9 cellular contexts compared by ENCODE assay signal in the genomic region with DNA sequence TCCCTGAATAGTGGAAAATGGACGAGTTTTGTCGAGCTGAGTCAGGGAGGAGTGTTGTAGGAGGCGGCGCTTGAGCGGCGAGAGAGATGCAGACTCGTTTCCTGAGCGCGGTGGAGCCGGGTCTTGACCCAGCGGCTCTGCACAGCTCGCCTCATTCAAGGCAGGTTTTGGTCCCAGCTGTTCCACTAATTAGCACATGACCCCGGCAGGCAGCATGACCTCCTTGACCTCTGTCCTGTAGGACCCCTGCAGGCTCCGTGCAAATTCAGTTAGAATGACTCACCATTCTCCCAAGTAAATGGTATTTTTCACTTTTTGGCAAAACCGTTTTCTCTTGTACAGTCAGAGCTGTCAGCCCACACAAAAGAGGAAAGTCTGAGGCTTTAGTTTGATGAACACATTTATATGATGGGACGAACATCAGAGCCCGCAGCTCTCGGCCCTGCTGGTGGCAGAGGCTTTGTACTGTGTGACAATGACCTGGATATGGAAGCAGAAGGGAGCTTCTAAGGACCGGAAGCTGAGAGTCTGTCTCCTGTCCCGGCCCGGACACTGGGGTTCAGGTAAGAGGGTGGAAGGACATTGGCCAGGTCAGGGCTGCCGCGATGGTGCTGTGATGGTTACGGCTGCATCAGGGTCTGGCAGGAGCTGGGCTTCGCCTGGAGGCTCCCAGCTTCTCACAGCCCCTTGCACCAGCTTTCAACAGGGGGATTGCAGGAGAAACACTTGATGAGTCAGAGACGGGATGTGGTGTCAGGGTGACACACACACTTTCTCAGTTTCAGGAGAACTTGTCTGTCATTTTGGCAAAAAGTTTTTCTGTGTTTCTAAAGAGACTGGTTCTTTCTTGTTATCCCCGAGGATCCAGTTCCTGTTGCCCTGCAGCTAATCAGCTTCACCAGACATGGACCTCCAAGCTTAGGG. TPM values are rescaled to one million over a fixed set of nuclear protein-coding genes. Genes with fewer than 3 reads are reported as not detected.
DNase-seq lines count a peak whose midpoint lies in the region; ATAC-seq and TF ChIP-seq lines count a peak whose summit lies in the region.
"Had no signal": no experiment of that assay in that cellular context is flagged by ENCODE, and none has a peak within 500 bp of the region (broad histone marks: within the 10 kb centered on the region; RNA-seq: fewer than 3 reads in every experiment).

No MANE protein-coding gene starts in this region.

- peaks cover 3% of the 10 kb centered on the region for H3K27me3 Mint-ChIP-seq in CD8-positive, alpha-beta T cell (ENCODE audit: low read depth)

- H3K27ac Mint-ChIP-seq in CD8-positive, alpha-beta T cell: peak overlapping the region; percentile 60

- no peaks in the 10 kb centered on the region for H3K36me3 Mint-ChIP-seq in CD8-positive, alpha-beta T cell

- H3K27me3 ChIP-seq in CD8-positive, alpha-beta T cell (ENCODE audit: insufficient read depth, low read length): no peaks in the 10 kb centered on the region

- no peaks in the 10 kb centered on the region for H3K36me3 ChIP-seq in CD8-positive, alpha-beta T cell (ENCODE audit: insufficient read depth, low read length)

- POLR2A ChIA-PET in CD8-positive, alpha-beta T cell (lab: Charles Lee): interaction anchor here (0.6 kb wide), 1 partner anchor 141 kb away, joined by 3 read pairs; no protein-coding TSS in a partner anchor

- no peak overlapping the region for H3K27ac ChIP-seq in CD8-positive, alpha-beta T cell (ENCODE audit: low read depth, low read length)

- CTCF ChIA-PET in CD8-positive, alpha-beta T cell (lab: Charles Lee): interaction anchor here (1.6 kb wide), 1 partner anchor 28 kb away, joined by 6 read pairs; no protein-coding TSS in a partner anchor

- ATAC-seq in CD8-positive, alpha-beta T cell: peak; percentile 63
- no peak for ATAC-seq in GM19328 (IDR thresholded peaks at IDR 0.05; ENCODE audit: unreplicated experiment)

- peak overlapping the region; percentile 69 for H3K4me3 Mint-ChIP-seq in CD8-positive, alpha-beta T cell

- TF ChIP-seq CTCF in CD8-positive, alpha-beta T cell (IDR thresholded peaks at IDR 0.05): no peak
- TF ChIP-seq CTCF in HFF-Myc (IDR thresholded peaks at IDR 0.05; ENCODE audit: low read depth, low read length, missing control alignments) (no peak), GM20000 (IDR thresholded peaks at IDR 0.05; ENCODE audit: extremely low read depth, missing control alignments) (no peak)

- DNase-seq in CD8-positive, alpha-beta T cell: peak in 2 of 7 experiments; percentile 29 to 55
- DNase-seq in HFF-Myc (ENCODE audit: extremely low read depth, low read depth): peak; percentile 1
- peak; percentile 57 to 62 for DNase-seq in activated T-cell treated with anti-CD3 and anti-CD28 coated beads, Interleukin-2, amount 50 U/mL, for 48 hours
- DNase-seq in islet precursor cell: peak; percentile 82
- DNase-seq in NCI-H1930 (lab: John Stamatoyannopoulos, UW): no peak
- DNase-seq in GM20000 (ENCODE audit: low spot score): no peak
- DNase-seq in DMS153 treated with DMSO at 0.1 percent for 48 hours (lab: John Stamatoyannopoulos, UW; ENCODE audit: unreplicated experiment): no peak
- DNase-seq: NCI-H1092 had no signal

- peaks cover 2% of the 10 kb centered on the region for H3K4me1 Mint-ChIP-seq in CD8-positive, alpha-beta T cell (ENCODE audit: low read depth)

- no peaks in the 10 kb centered on the region for H3K9me3 Mint-ChIP-seq in CD8-positive, alpha-beta T cell

- intact Hi-C loops in CD8-positive, alpha-beta T cell (cut with DNase I, micrococcal nuclease): no loop called here

- no peaks in the 10 kb centered on the region for H3K9me3 ChIP-seq in CD8-positive, alpha-beta T cell (ENCODE audit: low read length)

- no peaks in the 10 kb centered on the region for H3K4me1 ChIP-seq in CD8-positive, alpha-beta T cell (ENCODE audit: insufficient read depth, low read length)

- H3K4me3 ChIP-seq in CD8-positive, alpha-beta T cell (ENCODE audit: low read depth, low read length): no peak overlapping the region
- no peak overlapping the region for H3K4me3 ChIP-seq in HFF-Myc (replicated peaks; ENCODE audit: low read depth, low read length)

RNA-seq across cellular contexts. Expression of a gene that starts 29.9 kb away (rescaled TPM):
- under 1 TPM in 1 of 2 experiments, not detected in 1; 0.22 TPM for total RNA-seq in CD8-positive, alpha-beta T cell

RNA-seq across cellular contexts. Expression of a gene that starts 53.0 kb away (rescaled TPM):
- total RNA-seq in CD8-positive, alpha-beta T cell: 100 to 1,000 TPM in 1 of 2 experiments, 10 to 100 TPM in 1; 94.1 to 103 TPM

RNA-seq across cellular contexts. Expression of a gene that starts 53.9 kb away (rescaled TPM):
- 10 to 100 TPM; 60.6 to 61.6 TPM for total RNA-seq in CD8-positive, alpha-beta T cell

Comparison
In these comparisons a context has a peak if more than half of its experiments do, and no peak if none do; other contexts are left out.
1. DNase-seq: peak in HFF-Myc (single experiment), activated T-cell treated with anti-CD3 and anti-CD28 coated beads, Interleukin-2, amount 50 U/mL, for 48 hours (2 of 2) and islet precursor cell (single experiment); none in NCI-H1930 (0 of 2), GM20000 (single experiment) and DMS153 treated with DMSO at 0.1 percent for 48 hours (single experiment).